ENCODE assay signal across 1 cellular context in genomic region chr17:44082206-44082605, GRCh38.
A peak's percentile ranks its signal among the peaks of the same experiment; 100 is the strongest.
TF ChIP-seq lines count a peak whose summit lies in the region.

No MANE protein-coding gene starts in this region.

TF ChIP-seq in HepG2, 621 proteins besides CTCF, POLR2A, EP300 and RAD21:
- TF ChIP-seq XRCC5 (optimal IDR thresholded peaks at IDR 0.05; ENCODE audit: low read length) (no peak), ZNF350 (CRISPR knock-in tag; IDR thresholded peaks at IDR 0.05; ENCODE audit: borderline replicate concordance, low read depth) (no peak), AGO2 (optimal IDR thresholded peaks at IDR 0.05; ENCODE audit: low read depth, low read length) (peak; percentile 30), ZNF337 (CRISPR knock-in tag; IDR thresholded peaks at IDR 0.05; ENCODE audit: borderline replicate concordance, low read depth) (no peak), NR2F1 (CRISPR knock-in tag; IDR thresholded peaks at IDR 0.05) (no peak)
